ENCODE assay signal across 7 cellular contexts in the genomic region with DNA sequence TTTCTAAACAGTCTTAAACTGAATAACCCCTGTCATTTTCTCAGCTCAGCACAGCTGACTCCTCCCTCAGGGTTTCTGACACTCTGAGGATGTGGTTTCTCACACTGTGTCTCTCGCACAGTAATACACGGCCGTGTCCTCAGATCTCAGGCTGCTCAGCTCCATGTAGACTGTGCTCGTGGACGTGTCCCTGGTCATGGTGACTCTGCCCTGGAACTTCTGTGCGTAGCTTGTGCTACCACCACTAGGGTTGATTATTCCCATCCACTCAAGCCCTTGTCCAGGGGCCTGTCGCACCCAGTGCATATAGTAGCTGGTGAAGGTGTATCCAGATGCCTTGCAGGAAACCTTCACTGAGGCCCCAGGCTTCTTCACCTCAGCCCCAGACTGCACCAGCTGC.
A peak's percentile ranks its signal among the peaks of the same experiment; 100 is the strongest.
DNase-seq lines count a peak whose midpoint lies in the region; ATAC-seq, FAIRE-seq and TF ChIP-seq lines count a peak whose summit lies in the region.
"Not testable (repeated sequence)": the region's sequence is repeated elsewhere in the genome, so short reads cannot be mapped to it uniquely, and the experiment has no call there.

No MANE protein-coding gene starts in this region.

- peak overlapping the region; percentile 11 for H3K4me3 Mint-ChIP-seq in activated CD4-positive, alpha-beta memory T cell treated with anti-CD3 and anti-CD28 coated beads, Interleukin-2, amount 10 ng/mL, durations not matched to agents 7 days and 5 days
- peak overlapping the region; percentile 48 for H3K4me3 Mint-ChIP-seq in activated T-helper 17 cell treated with anti-CD3 and anti-CD28 coated beads, Interleukin-2, amount 50 U/mL, for 72 hours
- H3K4me3 Mint-ChIP-seq in activated naive CD8-positive, alpha-beta T cell treated with anti-CD3 and anti-CD28 coated beads, Interleukin-2, amount 10 ng/mL, durations not matched to agents 7 days and 5 days: peak overlapping the region; percentile 61
- H3K4me3 Mint-ChIP-seq in naive thymus-derived CD4-positive, alpha-beta T cell: peak overlapping the region; percentile 52 to 88 (median 74)

- H3K27ac Mint-ChIP-seq in activated CD4-positive, alpha-beta memory T cell treated with anti-CD3 and anti-CD28 coated beads, Interleukin-2, amount 10 ng/mL, durations not matched to agents 7 days and 5 days: peak overlapping the region; percentile 82
- peak overlapping the region; percentile 39 for H3K27ac Mint-ChIP-seq in activated T-helper 17 cell treated with anti-CD3 and anti-CD28 coated beads, Interleukin-2, amount 50 U/mL, for 72 hours
- peak overlapping the region; percentile 90 for H3K27ac Mint-ChIP-seq in activated naive CD8-positive, alpha-beta T cell treated with anti-CD3 and anti-CD28 coated beads, Interleukin-2, amount 10 ng/mL, durations not matched to agents 7 days and 5 days
- peak overlapping the region; percentile 85 to 100 (median 95) for H3K27ac Mint-ChIP-seq in naive thymus-derived CD4-positive, alpha-beta T cell

- peaks cover 46 to 73% of the 10 kb centered on the region in 2 donors for H3K4me1 ChIP-seq in naive thymus-derived CD4-positive, alpha-beta T cell (ENCODE audit: control insufficient read depth in 2 of 2, insufficient read depth in 2 of 2, low read length in 2 of 2)

- H3K27ac ChIP-seq in naive thymus-derived CD4-positive, alpha-beta T cell (ENCODE audit: low read depth, low read length): peak overlapping the region; percentile 70

- H3K9me3 Mint-ChIP-seq in activated CD4-positive, alpha-beta memory T cell treated with anti-CD3 and anti-CD28 coated beads, Interleukin-2, amount 10 ng/mL, durations not matched to agents 7 days and 5 days; activated T-helper 17 cell treated with anti-CD3 and anti-CD28 coated beads, Interleukin-2, amount 50 U/mL, for 72 hours; activated naive CD8-positive, alpha-beta T cell treated with anti-CD3 and anti-CD28 coated beads, Interleukin-2, amount 10 ng/mL, durations not matched to agents 7 days and 5 days; naive thymus-derived CD4-positive, alpha-beta T cell: not testable (repeated sequence)

- not testable (repeated sequence) for H3K27me3 ChIP-seq in naive thymus-derived CD4-positive, alpha-beta T cell (ENCODE audit: control insufficient read depth in 2 of 2, insufficient read depth in 2 of 2, low read length in 2 of 2)

- not testable (repeated sequence) for H3K9me3 ChIP-seq in naive thymus-derived CD4-positive, alpha-beta T cell (ENCODE audit: control insufficient read depth in 2 of 3, low read length in 3 of 3)

- peak overlapping the region; percentile 12 for H3K4me3 ChIP-seq in naive thymus-derived CD4-positive, alpha-beta T cell (ENCODE audit: low read length)

- not testable (repeated sequence) for H3K36me3 ChIP-seq in naive thymus-derived CD4-positive, alpha-beta T cell (ENCODE audit: control insufficient read depth in 2 of 3, insufficient read depth in 3 of 3, low read length in 3 of 3)

- intact Hi-C loops in naive thymus-derived CD4-positive, alpha-beta T cell (cut with micrococcal nuclease): loop anchor here (1.0 to 10.0 kb wide), 4 partner anchors 16 to 236 kb away; no protein-coding TSS in a partner anchor

- peaks cover 68% of the 10 kb centered on the region for H3K4me1 Mint-ChIP-seq in activated CD4-positive, alpha-beta memory T cell treated with anti-CD3 and anti-CD28 coated beads, Interleukin-2, amount 10 ng/mL, durations not matched to agents 7 days and 5 days
- peaks cover 56% of the 10 kb centered on the region for H3K4me1 Mint-ChIP-seq in activated T-helper 17 cell treated with anti-CD3 and anti-CD28 coated beads, Interleukin-2, amount 50 U/mL, for 72 hours
- H3K4me1 Mint-ChIP-seq in activated naive CD8-positive, alpha-beta T cell treated with anti-CD3 and anti-CD28 coated beads, Interleukin-2, amount 10 ng/mL, durations not matched to agents 7 days and 5 days: peaks cover 61% of the 10 kb centered on the region
- H3K4me1 Mint-ChIP-seq in naive thymus-derived CD4-positive, alpha-beta T cell: peaks cover 41 to 92% (median 80%) of the 10 kb centered on the region in 7 donors

- CTCF ChIA-PET in activated CD4-positive, alpha-beta memory T cell treated with anti-CD3 and anti-CD28 coated beads, Interleukin-2, amount 10 ng/mL, durations not matched to agents 7 days and 5 days (lab: Charles Lee): interaction anchor here (0.6 to 6.3 kb wide), 11 partner anchors 8 to 320 kb away, joined by 3 to 40 read pairs (median 4); no protein-coding TSS in a partner anchor
- CTCF ChIA-PET in naive thymus-derived CD4-positive, alpha-beta T cell (lab: Charles Lee): interaction anchor here (0.6 to 1.7 kb wide), 8 partner anchors 32 to 203 kb away, joined by 3 to 7 read pairs (median 4); no protein-coding TSS in a partner anchor

- POLR2A ChIA-PET in activated CD4-positive, alpha-beta memory T cell treated with anti-CD3 and anti-CD28 coated beads, Interleukin-2, amount 10 ng/mL, durations not matched to agents 7 days and 5 days (lab: Charles Lee): interaction anchor here (1.0 to 1.4 kb wide), 3 partner anchors 9 to 17 kb away, joined by 3 to 5 read pairs (median 3); no protein-coding TSS in a partner anchor
- POLR2A ChIA-PET in activated naive CD8-positive, alpha-beta T cell treated with anti-CD3 and anti-CD28 coated beads, Interleukin-2, amount 10 ng/mL, durations not matched to agents 7 days and 5 days (lab: Charles Lee): interaction anchor here (1.1 kb wide), 1 partner anchor 10 kb away, joined by 4 read pairs; no protein-coding TSS in a partner anchor
- POLR2A ChIA-PET in naive thymus-derived CD4-positive, alpha-beta T cell (lab: Charles Lee): interaction anchor here (0.9 to 1.6 kb wide), 4 partner anchors 14 to 41 kb away, joined by 3 to 8 read pairs (median 4); no protein-coding TSS in a partner anchor

- FAIRE-seq in GM12892 (lab: Jason Lieb, UNC): peak; percentile 73

- peak; percentile 49 for ATAC-seq in activated T-helper 17 cell treated with anti-CD3 and anti-CD28 coated beads, Interleukin-2, amount 50 U/mL, for 72 hours (replicated peaks)
- ATAC-seq in activated naive CD8-positive, alpha-beta T cell treated with anti-CD3 and anti-CD28 coated beads, Interleukin-2, amount 10 ng/mL, durations not matched to agents 7 days and 5 days (ENCODE audit: low read depth): peak; percentile 84
- ATAC-seq in naive thymus-derived CD4-positive, alpha-beta T cell: peak; percentile 79

- peaks cover 32% of the 10 kb centered on the region for H3K27me3 Mint-ChIP-seq in activated CD4-positive, alpha-beta memory T cell treated with anti-CD3 and anti-CD28 coated beads, Interleukin-2, amount 10 ng/mL, durations not matched to agents 7 days and 5 days
- not testable (repeated sequence) for H3K27me3 Mint-ChIP-seq in activated T-helper 17 cell treated with anti-CD3 and anti-CD28 coated beads, Interleukin-2, amount 50 U/mL, for 72 hours; activated naive CD8-positive, alpha-beta T cell treated with anti-CD3 and anti-CD28 coated beads, Interleukin-2, amount 10 ng/mL, durations not matched to agents 7 days and 5 days
- peaks cover 0 to 43% (median 0%) of the 10 kb centered on the region in 5 donors for H3K27me3 Mint-ChIP-seq in naive thymus-derived CD4-positive, alpha-beta T cell

- not testable (repeated sequence) for H3K36me3 Mint-ChIP-seq in activated CD4-positive, alpha-beta memory T cell treated with anti-CD3 and anti-CD28 coated beads, Interleukin-2, amount 10 ng/mL, durations not matched to agents 7 days and 5 days (ENCODE audit: low read depth); activated T-helper 17 cell treated with anti-CD3 and anti-CD28 coated beads, Interleukin-2, amount 50 U/mL, for 72 hours (ENCODE audit: low read depth); activated naive CD8-positive, alpha-beta T cell treated with anti-CD3 and anti-CD28 coated beads, Interleukin-2, amount 10 ng/mL, durations not matched to agents 7 days and 5 days; naive thymus-derived CD4-positive, alpha-beta T cell

- not testable (repeated sequence) for TF ChIP-seq POLR2A in GM12892 (IDR thresholded peaks at IDR 0.05; ENCODE audit: low read depth, low read length)

- not testable (repeated sequence) for DNase-seq in GM12892 (ENCODE audit: insufficient read length)
- peak; percentile 42 for DNase-seq in T-helper 9 cell
- DNase-seq in activated CD4-positive, alpha-beta memory T cell treated with anti-CD3 and anti-CD28 coated beads, Interleukin-2, amount 10 ng/mL, durations not matched to agents 7 days and 5 days: peak; percentile 70
- peak; percentile 70 for DNase-seq in activated naive CD8-positive, alpha-beta T cell treated with anti-CD3 and anti-CD28 coated beads, Interleukin-2, amount 10 ng/mL, durations not matched to agents 7 days and 5 days
- peak; percentile 36 to 83 (median 74) for DNase-seq in naive thymus-derived CD4-positive, alpha-beta T cell
- peak; percentile 28 for DNase-seq in stimulated activated CD8-positive, alpha-beta memory T cell treated with anti-CD3 and anti-CD28 coated beads, Interleukin-12 subunit alpha, Interleukin-12 subunit beta, amount 100 ng/mL, for 4 hours (ENCODE audit: low read depth)

Comparison
In these comparisons a context has a peak if more than half of its experiments do, and no peak if none do; other contexts are left out.
1. H3K27ac Mint-ChIP-seq: peak in every context shown above with its lines; median percentile 95 in naive thymus-derived CD4-positive, alpha-beta T cell; 90 in activated naive CD8-positive, alpha-beta T cell treated with anti-CD3 and anti-CD28 coated beads, Interleukin-2, amount 10 ng/mL, durations not matched to agents 7 days and 5 days; 82 in activated CD4-positive, alpha-beta memory T cell treated with anti-CD3 and anti-CD28 coated beads, Interleukin-2, amount 10 ng/mL, durations not matched to agents 7 days and 5 days; 39 in activated T-helper 17 cell treated with anti-CD3 and anti-CD28 coated beads, Interleukin-2, amount 50 U/mL, for 72 hours.
2. H3K4me3 Mint-ChIP-seq: peak in every context shown above with its lines; median percentile 74 in naive thymus-derived CD4-positive, alpha-beta T cell; 61 in activated naive CD8-positive, alpha-beta T cell treated with anti-CD3 and anti-CD28 coated beads, Interleukin-2, amount 10 ng/mL, durations not matched to agents 7 days and 5 days; 48 in activated T-helper 17 cell treated with anti-CD3 and anti-CD28 coated beads, Interleukin-2, amount 50 U/mL, for 72 hours; 11 in activated CD4-positive, alpha-beta memory T cell treated with anti-CD3 and anti-CD28 coated beads, Interleukin-2, amount 10 ng/mL, durations not matched to agents 7 days and 5 days.